Comparison of ENCODE assay signal across 8 cellular contexts in genomic region chr14:52068741-52069616, GRCh38. TPM values are rescaled to one million over a fixed set of nuclear protein-coding genes. Genes with fewer than 3 reads are reported as not detected.
DNase-seq lines count a peak whose midpoint lies in the region; ATAC-seq and TF ChIP-seq lines count a peak whose summit lies in the region.

A gene with protein sequence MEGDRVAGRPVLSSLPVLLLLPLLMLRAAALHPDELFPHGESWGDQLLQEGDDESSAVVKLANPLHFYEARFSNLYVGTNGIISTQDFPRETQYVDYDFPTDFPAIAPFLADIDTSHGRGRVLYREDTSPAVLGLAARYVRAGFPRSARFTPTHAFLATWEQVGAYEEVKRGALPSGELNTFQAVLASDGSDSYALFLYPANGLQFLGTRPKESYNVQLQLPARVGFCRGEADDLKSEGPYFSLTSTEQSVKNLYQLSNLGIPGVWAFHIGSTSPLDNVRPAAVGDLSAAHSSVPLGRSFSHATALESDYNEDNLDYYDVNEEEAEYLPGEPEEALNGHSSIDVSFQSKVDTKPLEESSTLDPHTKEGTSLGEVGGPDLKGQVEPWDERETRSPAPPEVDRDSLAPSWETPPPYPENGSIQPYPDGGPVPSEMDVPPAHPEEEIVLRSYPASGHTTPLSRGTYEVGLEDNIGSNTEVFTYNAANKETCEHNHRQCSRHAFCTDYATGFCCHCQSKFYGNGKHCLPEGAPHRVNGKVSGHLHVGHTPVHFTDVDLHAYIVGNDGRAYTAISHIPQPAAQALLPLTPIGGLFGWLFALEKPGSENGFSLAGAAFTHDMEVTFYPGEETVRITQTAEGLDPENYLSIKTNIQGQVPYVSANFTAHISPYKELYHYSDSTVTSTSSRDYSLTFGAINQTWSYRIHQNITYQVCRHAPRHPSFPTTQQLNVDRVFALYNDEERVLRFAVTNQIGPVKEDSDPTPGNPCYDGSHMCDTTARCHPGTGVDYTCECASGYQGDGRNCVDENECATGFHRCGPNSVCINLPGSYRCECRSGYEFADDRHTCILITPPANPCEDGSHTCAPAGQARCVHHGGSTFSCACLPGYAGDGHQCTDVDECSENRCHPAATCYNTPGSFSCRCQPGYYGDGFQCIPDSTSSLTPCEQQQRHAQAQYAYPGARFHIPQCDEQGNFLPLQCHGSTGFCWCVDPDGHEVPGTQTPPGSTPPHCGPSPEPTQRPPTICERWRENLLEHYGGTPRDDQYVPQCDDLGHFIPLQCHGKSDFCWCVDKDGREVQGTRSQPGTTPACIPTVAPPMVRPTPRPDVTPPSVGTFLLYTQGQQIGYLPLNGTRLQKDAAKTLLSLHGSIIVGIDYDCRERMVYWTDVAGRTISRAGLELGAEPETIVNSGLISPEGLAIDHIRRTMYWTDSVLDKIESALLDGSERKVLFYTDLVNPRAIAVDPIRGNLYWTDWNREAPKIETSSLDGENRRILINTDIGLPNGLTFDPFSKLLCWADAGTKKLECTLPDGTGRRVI (N-terminal part only) (minus strand): TSS chr14:52069059. CDS start chr14:52068994, 65 bp downstream.

- ATAC-seq in GM21390 (IDR thresholded peaks at IDR 0.05; ENCODE audit: unreplicated experiment) = no peak
- no peak for ATAC-seq in HG02981 (IDR thresholded peaks at IDR 0.05; ENCODE audit: unreplicated experiment)

- DNase-seq in COLO829 (ENCODE audit: low spot score) = peak; percentile 32
- DNase-seq in HuH-7.5 (ENCODE audit: low spot score) = peak; percentile 55
- peak; percentile 16 to 24 (median 16) for DNase-seq in activated CD8-positive, alpha-beta memory T cell treated with anti-CD3 and anti-CD28 coated beads for 48 hours (ENCODE audit: low read depth in 2 of 3, low spot score in 2 of 3)
- DNase-seq in erythroblast (lab: John Stamatoyannopoulos, UW) = peak; percentile 71 to 74
- peak; percentile 91 for DNase-seq in mesenteric fat pad (ENCODE audit: low spot score)
- peak; percentile 67 for DNase-seq in stimulated activated CD8-positive, alpha-beta memory T cell treated with anti-CD3 and anti-CD28 coated beads, Interleukin-4, amount 100 ng/mL, for 48 hours

- no peak for TF ChIP-seq POLR2A in erythroblast (IDR thresholded peaks at IDR 0.05; ENCODE audit: low read length)

RNA-seq across cellular contexts. Expression of the gene that starts here (rescaled TPM):
- 66.2 TPM for total RNA-seq in mesenteric fat pad

Comparison
In these comparisons a context has a peak if more than half of its experiments do, and no peak if none do; other contexts are left out.
1. DNase-seq: peak in every context shown above with its lines; median percentile 91 in mesenteric fat pad; 72 in erythroblast; 67 in stimulated activated CD8-positive, alpha-beta memory T cell treated with anti-CD3 and anti-CD28 coated beads, Interleukin-4, amount 100 ng/mL, for 48 hours; 55 in HuH-7.5; 32 in COLO829; 16 in activated CD8-positive, alpha-beta memory T cell treated with anti-CD3 and anti-CD28 coated beads for 48 hours.